38 cellular contexts compared by ENCODE assay signal in genomic region chr3:13935494-13936094, GRCh38. TPM values are rescaled to one million over a fixed set of nuclear protein-coding genes. Genes with fewer than 3 reads are reported as not detected.
"Had no signal": no experiment of that assay in that cellular context is flagged by ENCODE, and none has a peak within 500 bp of the region (broad histone marks: within the 10 kb centered on the region; RNA-seq: fewer than 3 reads in every experiment).

No MANE protein-coding gene starts in this region.

- H3K4me1 ChIP-seq: adrenal gland, body of pancreas, breast epithelium had no signal

- H3K36me3 ChIP-seq: adrenal gland, brain microvascular endothelial cell, breast epithelium had no signal

- H3K27me3 ChIP-seq: body of pancreas, brain microvascular endothelial cell had no signal

- H3K9me3 ChIP-seq: adrenal gland, body of pancreas had no signal

- H3K4me1 Mint-ChIP-seq: activated CD4-positive, alpha-beta T cell treated with anti-CD3 and anti-CD28 coated beads, Interleukin-2, amount 10 ng/mL, durations not matched to agents 24 days and 14 days; activated T-helper 17 cell treated with anti-CD3 and anti-CD28 coated beads, Interleukin-2, amount 50 U/mL, for 72 hours had no signal

- FAIRE-seq: astrocyte, TTC549 had no signal

- H3K27ac Mint-ChIP-seq: activated B cell treated with CpG ODN at 0.5 μM for 24 hours; activated CD4-positive, alpha-beta memory T cell treated with anti-CD3 and anti-CD28 coated beads for 36 hours; activated CD4-positive, alpha-beta T cell treated with anti-CD3 and anti-CD28 coated beads, Interleukin-2, amount 10 ng/mL, durations not matched to agents 24 days and 14 days; activated CD8-positive, alpha-beta T cell treated with anti-CD3 and anti-CD28 coated beads for 36 hours; activated naive CD4-positive, alpha-beta T cell treated with anti-CD3 and anti-CD28 coated beads for 36 hours; activated naive CD4-positive, alpha-beta T cell treated with anti-CD3 and anti-CD28 coated beads, Interleukin-2, amount 50 U/mL, for 72 hours; activated naive CD8-positive, alpha-beta T cell treated with anti-CD3 and anti-CD28 coated beads for 36 hours; activated T-cell treated with anti-CD3 and anti-CD28 coated beads, Interleukin-2, amount 50 U/mL, for 72 hours; activated T-helper 1 cell treated with anti-CD3 and anti-CD28 coated beads, Interleukin-12 subunit alpha, Interleukin-12 subunit beta, Interleukin-2, Interleukin-4 antibody, amounts not matched to agents 30 ng/mL and 10 ng/mL and 1 ng/mL, durations not matched to agents 14 hours and 24 hours and 36 hours; activated T-helper 17 cell treated with anti-CD3 and anti-CD28 coated beads, Interleukin-2, amount 50 U/mL, for 72 hours; T-helper 1 cell treated with Interleukin-12 subunit alpha and Interleukin-12 subunit beta and Interleukin-4 antibody, amounts not matched to agents 30 μg/mL and 1 μg/mL, for 36 hours; T-helper 2 cell treated with Interferon-gamma antibody and Interleukin-4, amounts not matched to agents 5 μg/mL and 100 μg/mL, for 36 hours had no signal

- DNase-seq: activated B cell treated with CpG ODN at 0.5 μM for 24 hours; activated CD4-positive, alpha-beta memory T cell treated with anti-CD3 and anti-CD28 coated beads for 36 hours; activated CD4-positive, alpha-beta T cell treated with anti-CD3 and anti-CD28 coated beads for 4 hours; activated CD4-positive, alpha-beta T cell treated with anti-CD3 and anti-CD28 coated beads, Interleukin-2, amount 10 ng/mL, durations not matched to agents 24 days and 14 days; activated CD4-positive, alpha-beta T cell treated with anti-CD3 and anti-CD28 coated beads, Interleukin-2, amount 50 U/mL, for 1 hour; activated CD4-positive, alpha-beta T cell treated with anti-CD3 and anti-CD28 coated beads, Interleukin-2, amount 50 U/mL, for 4 hours; activated CD4-positive, CD25-positive, alpha-beta regulatory T cell treated with anti-CD3 and anti-CD28 coated beads, Interleukin-2, amount 50 U/mL, for 72 hours; activated CD8-positive, alpha-beta memory T cell treated with anti-CD3 and anti-CD28 coated beads, Interleukin-2, amount 50 U/mL, for 4 hours; activated CD8-positive, alpha-beta T cell treated with anti-CD3 and anti-CD28 coated beads for 36 hours; activated effector memory CD4-positive, alpha-beta T cell treated with anti-CD3 and anti-CD28 coated beads, Interleukin-2, amount 50 U/mL, for 16 hours; activated gamma-delta T cell treated with Interleukin-2 at 50 U/mL for 16 hours; activated naive CD4-positive, alpha-beta T cell; activated naive CD4-positive, alpha-beta T cell treated with anti-CD3 and anti-CD28 coated beads for 36 hours; activated naive CD4-positive, alpha-beta T cell treated with anti-CD3 and anti-CD28 coated beads, Interleukin-2, amount 50 U/mL, for 16 hours; activated naive CD8-positive, alpha-beta T cell treated with anti-CD3 and anti-CD28 coated beads for 36 hours; activated T-cell treated with anti-CD3 and anti-CD28 coated beads for 4 hours; activated T-cell treated with anti-CD3 and anti-CD28 coated beads, Interleukin-2, amount 50 U/mL, for 1 hour; activated T-cell treated with anti-CD3 and anti-CD28 coated beads, Interleukin-2, amount 50 U/mL, for 4 hours; activated T-cell treated with anti-CD3 and anti-CD28 coated beads, Interleukin-2, amount 50 U/mL, for 72 hours; adrenal gland; amniotic stem cell; aorta; body of pancreas; brain microvascular endothelial cell; central memory CD4-positive, alpha-beta T cell; T-helper 1 cell; T-helper 2 cell; T-helper 9 cell had no signal

- ATAC-seq: activated CD8-positive, alpha-beta T cell treated with anti-CD3 and anti-CD28 coated beads for 36 hours; activated naive CD4-positive, alpha-beta T cell treated with anti-CD3 and anti-CD28 coated beads, Interleukin-2, amount 50 U/mL, for 72 hours; activated T-cell treated with anti-CD3 and anti-CD28 coated beads, Interleukin-2, amount 50 U/mL, for 4 hours; activated T-cell treated with anti-CD3 and anti-CD28 coated beads, Interleukin-2, amount 50 U/mL, for 72 hours; activated T-helper 17 cell treated with anti-CD3 and anti-CD28 coated beads, Interleukin-2, amount 50 U/mL, for 72 hours; body of pancreas had no signal

- H3K36me3 Mint-ChIP-seq: activated CD4-positive, alpha-beta memory T cell treated with anti-CD3 and anti-CD28 coated beads for 36 hours had no signal

- H3K4me3 ChIP-seq: adrenal gland, body of pancreas, breast epithelium had no signal

- H3K27ac ChIP-seq: adrenal gland, body of pancreas, brain microvascular endothelial cell, breast epithelium, VCaP had no signal

- H3K4me3 Mint-ChIP-seq: activated B cell treated with CpG ODN at 0.5 μM for 24 hours; activated CD4-positive, alpha-beta memory T cell treated with anti-CD3 and anti-CD28 coated beads for 36 hours; activated CD4-positive, alpha-beta T cell treated with anti-CD3 and anti-CD28 coated beads, Interleukin-2, amount 10 ng/mL, durations not matched to agents 24 days and 14 days; activated CD8-positive, alpha-beta T cell treated with anti-CD3 and anti-CD28 coated beads for 36 hours; activated naive CD4-positive, alpha-beta T cell treated with anti-CD3 and anti-CD28 coated beads for 36 hours; activated naive CD8-positive, alpha-beta T cell treated with anti-CD3 and anti-CD28 coated beads for 36 hours; activated T-cell treated with anti-CD3 and anti-CD28 coated beads, Interleukin-2, amount 50 U/mL, for 4 hours; activated T-cell treated with anti-CD3 and anti-CD28 coated beads, Interleukin-2, amount 50 U/mL, for 72 hours; activated T-helper 1 cell treated with anti-CD3 and anti-CD28 coated beads, Interleukin-12 subunit alpha, Interleukin-12 subunit beta, Interleukin-2, Interleukin-4 antibody, amounts not matched to agents 30 ng/mL and 10 ng/mL and 1 ng/mL, durations not matched to agents 14 hours and 24 hours and 36 hours; activated T-helper 17 cell treated with anti-CD3 and anti-CD28 coated beads, Interleukin-2, amount 50 U/mL, for 72 hours; T-helper 1 cell treated with Interleukin-12 subunit alpha and Interleukin-12 subunit beta and Interleukin-4 antibody, amounts not matched to agents 30 μg/mL and 1 μg/mL, for 36 hours; T-helper 2 cell treated with Interferon-gamma antibody and Interleukin-4, amounts not matched to agents 5 μg/mL and 100 μg/mL, for 36 hours had no signal

RNA-seq across cellular contexts. Expression of gene WNT7A, which starts 55.7 kb away (rescaled TPM):
- total RNA-seq: activated B cell treated with CpG ODN at 0.5 μM for 24 hours; activated CD4-positive, alpha-beta T cell treated with anti-CD3 and anti-CD28 coated beads, Interleukin-2, amount 10 ng/mL, durations not matched to agents 24 days and 14 days; activated T-helper 1 cell treated with anti-CD3 and anti-CD28 coated beads, Interleukin-12 subunit alpha, Interleukin-12 subunit beta, Interleukin-2, Interleukin-4 antibody, amounts not matched to agents 30 ng/mL and 10 ng/mL and 1 ng/mL, durations not matched to agents 14 hours and 24 hours and 36 hours; aorta; breast epithelium; cardiac septum had no signal
- polyA plus RNA-seq: adrenal gland, aorta had no signal
